ENCODE assay signal across 15 cellular contexts in the genomic region with DNA sequence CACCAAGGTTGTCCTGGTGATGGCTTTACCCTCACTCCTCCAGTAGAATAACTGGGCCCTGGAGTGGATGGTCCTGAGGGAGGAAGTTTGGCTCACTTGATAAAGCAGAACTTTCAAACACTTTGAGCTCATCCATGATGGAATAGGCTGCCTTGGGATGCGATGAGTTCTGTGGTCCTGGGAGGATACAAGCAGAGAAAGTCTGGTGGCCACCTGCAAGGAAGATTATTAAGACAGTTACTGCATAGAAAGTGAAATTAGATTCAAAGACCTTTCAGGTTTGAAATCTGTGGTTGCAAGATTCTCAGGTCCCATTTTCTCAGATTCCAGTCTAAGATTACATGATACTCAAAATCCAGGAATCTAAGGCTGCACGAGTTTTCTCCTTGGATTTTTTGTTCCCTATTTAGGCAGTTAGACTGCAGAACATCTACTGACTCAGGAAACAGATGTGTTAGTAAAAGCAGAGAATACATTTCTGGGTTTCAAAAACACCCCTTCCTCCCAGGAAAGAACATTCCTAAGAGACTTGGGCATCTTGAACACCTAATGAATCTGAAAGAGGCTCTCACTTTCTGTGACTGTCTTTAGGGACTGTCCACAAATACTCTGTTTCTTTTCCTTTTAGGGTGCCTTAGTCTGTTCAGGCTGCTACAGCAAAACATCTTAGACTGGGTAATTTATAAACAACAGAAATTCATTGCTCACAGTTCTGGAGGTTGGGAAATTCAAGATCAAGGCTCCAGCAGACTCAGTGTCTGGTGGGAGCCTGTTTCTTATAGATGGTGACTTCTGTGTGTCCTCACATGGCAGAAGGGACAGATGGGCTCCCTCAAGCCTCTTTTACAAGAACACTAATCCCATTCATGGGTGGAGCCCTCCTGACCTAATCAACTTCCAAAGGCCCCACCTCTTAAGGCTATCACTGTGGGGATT. TPM values are rescaled to one million over a fixed set of nuclear protein-coding genes. Genes with fewer than 3 reads are reported as not detected.
A peak's percentile ranks its signal among the peaks of the same experiment; 100 is the strongest.
DNase-seq lines count a peak whose midpoint lies in the region; ATAC-seq and TF ChIP-seq lines count a peak whose summit lies in the region.
"Had no signal": no experiment of that assay in that cellular context is flagged by ENCODE, and none has a peak within 500 bp of the region (broad histone marks: within the 10 kb centered on the region; RNA-seq: fewer than 3 reads in every experiment).

No MANE protein-coding gene starts in this region.

- WGBS in testis, 2 donors, result 46 to 65% methylated on average over 2 of the region's 2 CpGs

- H3K27me3 ChIP-seq in adipocyte (replicated peaks; ENCODE audit: control insufficient read depth, insufficient read depth, low read length), result no peaks in the 10 kb centered on the region
- H3K27me3 ChIP-seq in testis, result no peaks in the 10 kb centered on the region

- H3K4me1 ChIP-seq in adipocyte (ENCODE audit: control insufficient read depth, insufficient read depth, low read length) (peaks cover 57% of the 10 kb centered on the region), testis (peaks cover 23% of the 10 kb centered on the region)

- intact Hi-C loops in testis (cut with DNase I; ENCODE audit: low total_unique reads), result no loop called here

- H3K4me3 ChIP-seq in adipocyte (ENCODE audit: low read length), result peak overlapping the region; percentile 31
- no peak overlapping the region for H3K4me3 ChIP-seq in foreskin fibroblast (ENCODE audit: low read depth in 1 of 2, low read length in 2 of 2)
- H3K4me3 ChIP-seq in testis, result no peak overlapping the region

- TF ChIP-seq CTCF in foreskin fibroblast (IDR thresholded peaks at IDR 0.05; ENCODE audit: low read depth, low read length), result no peak
- no peak for TF ChIP-seq CTCF in testis (IDR thresholded peaks at IDR 0.05)

- DNase-seq in adipocyte (ENCODE audit: low read depth), result peak; percentile 64
- DNase-seq in foreskin fibroblast, result peak; percentile 81 to 90
- DNase-seq in testis, result no peak
- DNase-seq in midbrain (lab: John Stamatoyannopoulos, UW), result no peak
- DNase-seq in DMS53 (lab: John Stamatoyannopoulos, UW), result no peak
- DNase-seq: activated CD8-positive, alpha-beta T cell treated with anti-CD3 and anti-CD28 coated beads, Interleukin-2, amount 10 ng/mL, durations not matched to agents 7 days and 5 days; activated naive CD4-positive, alpha-beta T cell treated with anti-CD3 and anti-CD28 coated beads for 36 hours; effector CD4-positive, alpha-beta T cell; NCI-H1930; stimulated activated CD4-positive, alpha-beta T cell treated with anti-CD3 and anti-CD28 coated beads, Interleukin-12 subunit alpha, Interleukin-12 subunit beta, amount 100 ng/mL, for 4 hours had no signal

- ATAC-seq in GM21381 (IDR thresholded peaks at IDR 0.05; ENCODE audit: unreplicated experiment) (peak; percentile 48), GM21576 (IDR thresholded peaks at IDR 0.05; ENCODE audit: unreplicated experiment) (no peak), HG03095 (IDR thresholded peaks at IDR 0.05; ENCODE audit: unreplicated experiment) (no peak)
- ATAC-seq: activated CD8-positive, alpha-beta T cell treated with anti-CD3 and anti-CD28 coated beads, Interleukin-2, amount 10 ng/mL, durations not matched to agents 7 days and 5 days had no signal

- peak overlapping the region; percentile 23 to 77 for H3K27ac ChIP-seq in testis

- no peak for TF ChIP-seq POLR2A in testis (IDR thresholded peaks at IDR 0.05)

- H3K9me3 ChIP-seq in adipocyte (ENCODE audit: control insufficient read depth, low read length), result no peaks in the 10 kb centered on the region
- no peaks in the 10 kb centered on the region for H3K9me3 ChIP-seq in testis

- peak overlapping the region; percentile 72 for H3K9ac ChIP-seq in adipocyte (ENCODE audit: low read length)

- H3K36me3 ChIP-seq in adipocyte (ENCODE audit: control insufficient read depth, insufficient read depth, low read length, severe bottlenecking), result no peaks in the 10 kb centered on the region
- H3K36me3 ChIP-seq in testis (ENCODE audit: low read depth, missing control alignments), result no peaks in the 10 kb centered on the region

RNA-seq across cellular contexts. Expression of a gene that starts 19.6 kb away (rescaled TPM):
- total RNA-seq in testis, result 100 to 1,000 TPM in 1 of 2 donors, 10 to 100 TPM in 1; 37.0 to 152 TPM
- 52.0 TPM for polyA plus RNA-seq in testis (ENCODE audit: insufficient read depth, low read depth, low replicate concordance)
- total RNA-seq: activated CD8-positive, alpha-beta T cell treated with anti-CD3 and anti-CD28 coated beads, Interleukin-2, amount 10 ng/mL, durations not matched to agents 7 days and 5 days; activated naive CD4-positive, alpha-beta T cell treated with anti-CD3 and anti-CD28 coated beads for 36 hours; T-helper 1 cell treated with Interleukin-12 subunit alpha and Interleukin-12 subunit beta and Interleukin-4 antibody, amounts not matched to agents 30 ng/mL and 1 ng/mL, for 36 hours had no signal
- polyA plus RNA-seq: IgD-negative memory B cell had no signal

RNA-seq across cellular contexts. Expression of a gene that starts 44.1 kb away (rescaled TPM):
- total RNA-seq in testis, result 10 to 100 TPM; 10.0 to 11.2 TPM
- 8.2 TPM for polyA plus RNA-seq in testis (ENCODE audit: insufficient read depth, low read depth, low replicate concordance)

RNA-seq across cellular contexts. Expression of a gene that starts 50.1 kb away (rescaled TPM):
- 10 to 100 TPM; 16.9 to 23.4 TPM for total RNA-seq in testis
- 4.4 TPM for polyA plus RNA-seq in testis (ENCODE audit: insufficient read depth, low read depth, low replicate concordance)
- total RNA-seq: activated CD8-positive, alpha-beta T cell treated with anti-CD3 and anti-CD28 coated beads, Interleukin-2, amount 10 ng/mL, durations not matched to agents 7 days and 5 days had no signal
- polyA plus RNA-seq: IgD-negative memory B cell had no signal

Comparison
In these comparisons a context has a peak if more than half of its experiments do, and no peak if none do; other contexts are left out.
1. DNase-seq: peak in adipocyte (single experiment) and foreskin fibroblast (2 of 2); none in testis (single experiment), midbrain (single experiment) and DMS53 (single experiment).